ENCODE assay signal across 1 cellular context in genomic region chr7:7681936-7682329, GRCh38.
TF ChIP-seq lines count a peak whose summit lies in the region.

No MANE protein-coding gene starts in this region.

TF ChIP-seq in K562, 482 proteins besides CTCF, POLR2A, EP300 and RAD21:
- TF ChIP-seq CTBP1 (IDR thresholded peaks at IDR 0.05; ENCODE audit: borderline replicate concordance) (no peak), ARNT (IDR thresholded peaks at IDR 0.05) (no peak), NR3C1 (CRISPR knock-in tag; IDR thresholded peaks at IDR 0.05) (no peak), JUNB (CRISPR knock-in tag; conservative IDR thresholded peaks at IDR 0.05) (no peak), ZNF146 (CRISPR knock-in tag; IDR thresholded peaks at IDR 0.05; ENCODE audit: unreplicated experiment) (no peak), ZNF583 (CRISPR knock-in tag; IDR thresholded peaks at IDR 0.05) (no peak), GTF2E2 (tag; IDR thresholded peaks at IDR 0.05) (no peak), NFYB (IDR thresholded peaks at IDR 0.05; ENCODE audit: extremely low read depth, insufficient read length) (no peak)
TF ChIP-seq in K562: peak in this region for 0.
